ENCODE assay signal across 28 cellular contexts in genomic region chr7:12982178-12982577, GRCh38.
"Had no signal": no experiment of that assay in that cellular context is flagged by ENCODE, and none has a peak within 500 bp of the region (broad histone marks: within the 10 kb centered on the region; RNA-seq: fewer than 3 reads in every experiment).

No MANE protein-coding gene starts in this region.

- FAIRE-seq: keratinocyte, pancreas, small intestine had no signal

- H3K9me3 Mint-ChIP-seq: naive B cell; stimulated activated memory B cell treated with anti-CD40 and anti-IgM and Interleukin-4, amounts not matched to agents 10 μg/mL and 1 μg/mL and 100 μg/mL, for 72 hours; stimulated activated naive CD8-positive, alpha-beta T cell treated with anti-CD3 and anti-CD28 coated beads, Interleukin-15, amount 100 ng/mL, for 72 hours had no signal

- H3K4me3 Mint-ChIP-seq: mesothelial cell of epicardium; naive B cell; natural killer cell; stimulated activated memory B cell treated with anti-CD40 and anti-IgM and Interleukin-4, amounts not matched to agents 10 μg/mL and 1 μg/mL and 100 μg/mL, for 72 hours; stimulated activated naive CD8-positive, alpha-beta T cell treated with anti-CD3 and anti-CD28 coated beads, Interleukin-15, amount 100 ng/mL, for 72 hours had no signal

- H3K9me3 ChIP-seq: left ventricle myocardium inferior, pancreas, prostate gland, sigmoid colon, transverse colon, upper lobe of left lung, vagina had no signal

- H3K27me3 ChIP-seq: pancreas, sigmoid colon, transverse colon, upper lobe of left lung, vagina had no signal

- H3K4me1 Mint-ChIP-seq: naive B cell; natural killer cell; stimulated activated memory B cell treated with anti-CD40 and anti-IgM and Interleukin-4, amounts not matched to agents 10 μg/mL and 1 μg/mL and 100 μg/mL, for 72 hours; stimulated activated naive CD8-positive, alpha-beta T cell treated with anti-CD3 and anti-CD28 coated beads, Interleukin-15, amount 100 ng/mL, for 72 hours had no signal

- H3K36me3 Mint-ChIP-seq: mesothelial cell of epicardium; naive B cell; natural killer cell; stimulated activated memory B cell treated with anti-CD40 and anti-IgM and Interleukin-4, amounts not matched to agents 10 μg/mL and 1 μg/mL and 100 μg/mL, for 72 hours had no signal

- H3K4me3 ChIP-seq: left ventricle myocardium inferior, lung, pancreas, prostate gland, sigmoid colon, transverse colon, upper lobe of left lung, vagina had no signal

- DNase-seq: hippocampal formation; kidney glomerular epithelial cell; left cardiac atrium; left ventricle myocardium inferior; mesendoderm; naive B cell; natural killer cell; pancreas; posterior cingulate gyrus; retina; right cardiac atrium; sigmoid colon; small intestine; stimulated activated CD4-positive, alpha-beta T cell treated with anti-CD3 and anti-CD28 coated beads, Interleukin-1b, Interleukin-23, amount 100 ng/mL, for 48 hours; stimulated activated CD4-positive, alpha-beta T cell treated with anti-CD3 and anti-CD28 coated beads, Interleukin-2, amount 100 ng/mL, for 48 hours; stimulated activated CD4-positive, alpha-beta T cell treated with anti-CD3 and anti-CD28 coated beads, Interleukin-4, amount 100 ng/mL, for 4 hours; stimulated activated CD8-positive, alpha-beta memory T cell treated with anti-CD3 and anti-CD28 coated beads, Interleukin-4, amount 100 ng/mL, for 48 hours; stimulated activated naive CD4-positive, alpha-beta T cell treated with Interleukin-2 at 50 U/mL for 16 hours; stimulated activated naive CD8-positive, alpha-beta T cell treated with anti-CD3 and anti-CD28 coated beads, Interleukin-15, amount 100 ng/mL, for 72 hours; substantia nigra; transverse colon; upper lobe of left lung had no signal

- ATAC-seq: left cardiac atrium; natural killer cell; pancreas; right cardiac atrium; stimulated activated memory B cell treated with anti-CD40 and anti-IgM and Interleukin-4, amounts not matched to agents 10 μg/mL and 1 μg/mL and 100 μg/mL, for 72 hours; stimulated activated naive CD8-positive, alpha-beta T cell treated with anti-CD3 and anti-CD28 coated beads, Interleukin-15, amount 100 ng/mL, for 72 hours had no signal

- H3K36me3 ChIP-seq: left ventricle myocardium inferior, pancreas, prostate gland, sigmoid colon, transverse colon, upper lobe of left lung, vagina had no signal

- H3K4me1 ChIP-seq: left ventricle myocardium inferior, prostate gland, sigmoid colon, transverse colon, upper lobe of left lung, vagina had no signal

- H3K27ac Mint-ChIP-seq: mesothelial cell of epicardium; naive B cell; natural killer cell; stimulated activated memory B cell treated with anti-CD40 and anti-IgM and Interleukin-4, amounts not matched to agents 10 μg/mL and 1 μg/mL and 100 μg/mL, for 72 hours; stimulated activated naive CD8-positive, alpha-beta T cell treated with anti-CD3 and anti-CD28 coated beads, Interleukin-15, amount 100 ng/mL, for 72 hours had no signal

- H3K27ac ChIP-seq: left ventricle myocardium inferior, pancreas, prostate gland, sigmoid colon, transverse colon, upper lobe of left lung, vagina had no signal
